In genomic region chr1:34597877-34598514, GRCh38 we compare ENCODE assay signal across 8 cellular contexts.
DNase-seq lines count a peak whose midpoint lies in the region; ATAC-seq and TF ChIP-seq lines count a peak whose summit lies in the region.

No MANE protein-coding gene starts in this region.

- no peaks in the 10 kb centered on the region for H3K36me3 Mint-ChIP-seq in endothelial cell (ENCODE audit: low read depth, unreplicated experiment)

- TF ChIP-seq EP300 in suprapubic skin (IDR thresholded peaks at IDR 0.05): no peak

- ATAC-seq in GM18868 (IDR thresholded peaks at IDR 0.05; ENCODE audit: unreplicated experiment): peak; percentile 46
- ATAC-seq in mucosa of descending colon: peak; percentile 82
- no peak for ATAC-seq in HG02642 (IDR thresholded peaks at IDR 0.05; ENCODE audit: poor library complexity, unreplicated experiment)

- no peak overlapping the region for H3K27ac ChIP-seq in suprapubic skin

- TF ChIP-seq CTCF in endothelial cell (IDR thresholded peaks at IDR 0.05; ENCODE audit: unreplicated experiment): peak; percentile 79
- TF ChIP-seq CTCF in mucosa of descending colon (IDR thresholded peaks at IDR 0.05): peak; percentile 61
- peak; percentile 25 to 83 for TF ChIP-seq CTCF in suprapubic skin (IDR thresholded peaks at IDR 0.05)

- no peak overlapping the region for H3K4me3 ChIP-seq in mucosa of descending colon
- H3K4me3 ChIP-seq in suprapubic skin: no peak overlapping the region

- H3K36me3 ChIP-seq in mucosa of descending colon (ENCODE audit: low read depth) (no peaks in the 10 kb centered on the region), suprapubic skin (no peaks in the 10 kb centered on the region)

- H3K4me3 Mint-ChIP-seq in endothelial cell (ENCODE audit: unreplicated experiment): no peak overlapping the region

- intact Hi-C loops in mucosa of descending colon (cut with DNase I, micrococcal nuclease): no loop called here

- no peak for TF ChIP-seq POLR2A in suprapubic skin (IDR thresholded peaks at IDR 0.05)

- DNase-seq in AML-193 (lab: John Stamatoyannopoulos, UW) (peak; percentile 10 to 20), NCI-H2171 treated with DMSO at 0.1 percent for 48 hours (lab: John Stamatoyannopoulos, UW) (peak; percentile 62), endothelial cell (ENCODE audit: low spot score) (peak; percentile 92), mucosa of descending colon (peak; percentile 48 to 87 (median 80)), suprapubic skin (ENCODE audit: low spot score in 2 of 2) (no peak)
- peak; percentile 81 for DNase-seq in activated CD4-positive, alpha-beta T cell treated with anti-CD3 and anti-CD28 coated beads for 48 hours

- H3K4me1 ChIP-seq in mucosa of descending colon (ENCODE audit: low read depth): no peaks in the 10 kb centered on the region
- H3K4me1 ChIP-seq in suprapubic skin: no peaks in the 10 kb centered on the region

- WGBS in suprapubic skin: 22% methylated on average over 5 of the region's 5 CpGs

- no peaks in the 10 kb centered on the region for H3K9me3 Mint-ChIP-seq in endothelial cell (ENCODE audit: unreplicated experiment)

- no peaks in the 10 kb centered on the region for H3K9me3 ChIP-seq in mucosa of descending colon
- H3K9me3 ChIP-seq in suprapubic skin: no peaks in the 10 kb centered on the region

- H3K27me3 Mint-ChIP-seq in endothelial cell (ENCODE audit: unreplicated experiment): peaks cover 5% of the 10 kb centered on the region

- no peaks in the 10 kb centered on the region for H3K4me1 Mint-ChIP-seq in endothelial cell (ENCODE audit: unreplicated experiment)

- peaks cover 30% of the 10 kb centered on the region for H3K27me3 ChIP-seq in suprapubic skin

- H3K27ac Mint-ChIP-seq in endothelial cell (ENCODE audit: unreplicated experiment): no peak overlapping the region

Comparison
In these comparisons a context has a peak if more than half of its experiments do, and no peak if none do; other contexts are left out.
1. DNase-seq: peak in AML-193 (2 of 2), NCI-H2171 treated with DMSO at 0.1 percent for 48 hours (single experiment), activated CD4-positive, alpha-beta T cell treated with anti-CD3 and anti-CD28 coated beads for 48 hours (single experiment), endothelial cell (single experiment) and mucosa of descending colon (3 of 3); none in suprapubic skin (0 of 2).
2. Peak in every context shown above with its lines, with median percentiles within 50 percentile points of each other: CTCF ChIP-seq.